19 cellular contexts compared by ENCODE assay signal in genomic region chr9:78714591-78714990, GRCh38.
DNase-seq lines count a peak whose midpoint lies in the region; ATAC-seq and TF ChIP-seq lines count a peak whose summit lies in the region.
"Had no signal": no experiment of that assay in that cellular context is flagged by ENCODE, and none has a peak within 500 bp of the region (broad histone marks: within the 10 kb centered on the region; RNA-seq: fewer than 3 reads in every experiment).

No MANE protein-coding gene starts in this region.

- H3K36me3 ChIP-seq in SK-N-SH (replicated peaks in 1 of 2; ENCODE audit: control insufficient read depth in 1 of 2, insufficient read depth in 2 of 2, low read length in 1 of 2): no peaks in the 10 kb centered on the region
- H3K36me3 ChIP-seq in CD8-positive, alpha-beta memory T cell (ENCODE audit: insufficient read depth, low read length): no peaks in the 10 kb centered on the region
- H3K36me3 ChIP-seq: esophagus squamous epithelium had no signal

- peak overlapping the region; percentile 57; the same call in 1 of the 2 replicates for H3K9ac ChIP-seq in SK-N-SH

- no peak overlapping the region for H3K4me3 Mint-ChIP-seq in CD8-positive, alpha-beta memory T cell
- H3K4me3 Mint-ChIP-seq: activated CD4-positive, alpha-beta T cell treated with anti-CD3 and anti-CD28 coated beads, Interleukin-2, amount 10 ng/mL, durations not matched to agents 7 days and 5 days; CD4-positive, alpha-beta memory T cell; neural crest cell had no signal

- H3K27me3 ChIP-seq in SK-N-SH (ENCODE audit: insufficient read depth): no peaks in the 10 kb centered on the region
- H3K27me3 ChIP-seq in CD8-positive, alpha-beta memory T cell (ENCODE audit: insufficient read depth, low read length, poor library complexity, severe bottlenecking): no peaks in the 10 kb centered on the region
- H3K27me3 ChIP-seq: esophagus squamous epithelium had no signal

- WGBS in SK-N-SH (ENCODE audit: low lambda C conversion rate): 14% methylated on average over 1 of the region's 1 CpG

- no peaks in the 10 kb centered on the region for H3K9me3 ChIP-seq in SK-N-SH
- H3K9me3 ChIP-seq in CD8-positive, alpha-beta memory T cell (ENCODE audit: low read length): no peaks in the 10 kb centered on the region
- H3K9me3 ChIP-seq: esophagus squamous epithelium had no signal

- DNase-seq in A172 (ENCODE audit: low spot score): peak; percentile 81
- peak; percentile 15 for DNase-seq in G401 (ENCODE audit: low spot score)
- DNase-seq in SK-N-SH: no peak
- DNase-seq in hepatic stellate cell (ENCODE audit: low spot score): peak; percentile 21
- DNase-seq in posterior cingulate gyrus: no peak
- no peak for DNase-seq in KBM-7
- DNase-seq in CD8-positive, alpha-beta memory T cell: no peak
- DNase-seq: 8988T; activated CD4-positive, alpha-beta T cell treated with anti-CD3 and anti-CD28 coated beads, Interleukin-2, amount 10 ng/mL, durations not matched to agents 7 days and 5 days; activated gamma-delta T cell; CD4-positive, alpha-beta memory T cell; cerebellar nuclear complex; DMS79; effector memory CD4-positive, alpha-beta T cell; esophagus squamous epithelium; mesendoderm; SW 1271 had no signal

- H3K79me2 ChIP-seq in SK-N-SH (ENCODE audit: insufficient read depth): no peaks in the 10 kb centered on the region

- no peak overlapping the region for H2AFZ ChIP-seq in SK-N-SH (ENCODE audit: low read depth)

- intact Hi-C loops in posterior cingulate gyrus (cut with DNase I): no loop called here

- in situ Hi-C loops in G401 (cut with HindIII; ENCODE audit: low sequenced_read_pairs): no loop called here
- in situ Hi-C loops in KBM-7 (cut with MboI; ENCODE audit: low pct_unique_long_range_greater_than_20kb, low sequenced_read_pairs): no loop called here

- no peak overlapping the region for H3K27ac Mint-ChIP-seq in CD8-positive, alpha-beta memory T cell
- H3K27ac Mint-ChIP-seq: activated CD4-positive, alpha-beta T cell treated with anti-CD3 and anti-CD28 coated beads, Interleukin-2, amount 10 ng/mL, durations not matched to agents 7 days and 5 days; CD4-positive, alpha-beta memory T cell had no signal

- ATAC-seq in HG03175 (IDR thresholded peaks at IDR 0.05; ENCODE audit: unreplicated experiment): no peak

- no peaks in the 10 kb centered on the region for H3K9me2 ChIP-seq in SK-N-SH

- H3F3A ChIP-seq in SK-N-SH (replicated peaks; ENCODE audit: insufficient read depth): peaks cover 31% of the 10 kb centered on the region

- H3K9me3 Mint-ChIP-seq in CD8-positive, alpha-beta memory T cell: peaks cover 0 to 3% (median 0%) of the 10 kb centered on the region in 5 donors
- H3K9me3 Mint-ChIP-seq: activated CD4-positive, alpha-beta T cell treated with anti-CD3 and anti-CD28 coated beads, Interleukin-2, amount 10 ng/mL, durations not matched to agents 7 days and 5 days had no signal

- TF ChIP-seq EP300 in SK-N-SH (IDR thresholded peaks at IDR 0.05; ENCODE audit: borderline replicate concordance in 1 of 2, low read depth in 1 of 2, low read length in 1 of 2): peak; percentile 50 to 96; a peak in 3 of 4 replicates

- H4K20me1 ChIP-seq in SK-N-SH (ENCODE audit: insufficient read depth): no peaks in the 10 kb centered on the region; the same call in 1 of the 2 replicates

- POLR2A ChIA-PET in SK-N-SH (lab: Yijun Ruan, JAX): no interaction called here
- POLR2A ChIA-PET in CD8-positive, alpha-beta memory T cell (lab: Charles Lee): no interaction called here

- H3K36me3 Mint-ChIP-seq in CD8-positive, alpha-beta memory T cell: no peaks in the 10 kb centered on the region
- H3K36me3 Mint-ChIP-seq: CD4-positive, alpha-beta memory T cell had no signal

- TF ChIP-seq RAD21 in SK-N-SH (IDR thresholded peaks at IDR 0.05; ENCODE audit: low read length): no peak

- no peaks in the 10 kb centered on the region for H3K27me3 Mint-ChIP-seq in CD8-positive, alpha-beta memory T cell
- H3K27me3 Mint-ChIP-seq: activated CD4-positive, alpha-beta T cell treated with anti-CD3 and anti-CD28 coated beads, Interleukin-2, amount 10 ng/mL, durations not matched to agents 7 days and 5 days; CD4-positive, alpha-beta memory T cell had no signal

- peak overlapping the region; percentile 68 for H3K4me2 ChIP-seq in SK-N-SH

- TF ChIP-seq CTCF in SK-N-SH (IDR thresholded peaks at IDR 0.05): no peak

- no peak overlapping the region for H3K4me3 ChIP-seq in SK-N-SH (ENCODE audit: low read depth in 2 of 2, low read length in 1 of 2)
- no peak overlapping the region for H3K4me3 ChIP-seq in CD8-positive, alpha-beta memory T cell (ENCODE audit: low read length)
- H3K4me3 ChIP-seq: esophagus squamous epithelium had no signal

- CTCF ChIA-PET in SK-N-SH (lab: Yijun Ruan, JAX): no interaction called here
- CTCF ChIA-PET in CD8-positive, alpha-beta memory T cell (lab: Charles Lee): no interaction called here

- H3K27ac ChIP-seq in SK-N-SH (ENCODE audit: low read depth in 2 of 2, low read length in 1 of 2): peak overlapping the region; percentile 58 to 97; a peak in 3 of 4 replicates
- no peak overlapping the region for H3K27ac ChIP-seq in CD8-positive, alpha-beta memory T cell (ENCODE audit: low read depth, low read length)
- H3K27ac ChIP-seq: esophagus squamous epithelium had no signal

- peaks cover 0 to 21% of the 10 kb centered on the region in 2 experiments; a peak in 2 of 4 replicates for H3K4me1 ChIP-seq in SK-N-SH (ENCODE audit: control insufficient read depth in 1 of 2, insufficient read depth in 2 of 2, low read depth in 1 of 2, low read length in 1 of 2)
- H3K4me1 ChIP-seq in CD8-positive, alpha-beta memory T cell (ENCODE audit: insufficient read depth, low read length): no peaks in the 10 kb centered on the region
- H3K4me1 ChIP-seq: esophagus squamous epithelium had no signal

- H3K4me1 Mint-ChIP-seq in CD8-positive, alpha-beta memory T cell: no peaks in the 10 kb centered on the region
- H3K4me1 Mint-ChIP-seq: activated CD4-positive, alpha-beta T cell treated with anti-CD3 and anti-CD28 coated beads, Interleukin-2, amount 10 ng/mL, durations not matched to agents 7 days and 5 days; CD4-positive, alpha-beta memory T cell had no signal

TF ChIP-seq in SK-N-SH, 30 proteins besides CTCF, POLR2A, EP300 and RAD21 (continues in another document):
- TF ChIP-seq USF1 (IDR thresholded peaks at IDR 0.05; ENCODE audit: borderline replicate concordance, low read depth) (no peak), POLR2AphosphoS5 (IDR thresholded peaks at IDR 0.05; ENCODE audit: low read depth, low read length) (peak; percentile 86; the same call in 1 of the 2 replicates), RFX5 (IDR thresholded peaks at IDR 0.05; ENCODE audit: low read length) (no peak), FOSL2 (IDR thresholded peaks at IDR 0.05; ENCODE audit: borderline replicate concordance, low read depth) (peak; percentile 60), TEAD4 (IDR thresholded peaks at IDR 0.05; ENCODE audit: borderline replicate concordance, insufficient read depth) (peak; percentile 86; the same call in 1 of the 2 replicates), REST (IDR thresholded peaks at IDR 0.05; ENCODE audit: low read depth, low read length) (no peak), USF2 (IDR thresholded peaks at IDR 0.05; ENCODE audit: borderline replicate concordance, low read depth, low read length) (no peak), TAF1 (IDR thresholded peaks at IDR 0.05; ENCODE audit: borderline replicate concordance, low read depth, low read length) (no peak), CHD2 (IDR thresholded peaks at IDR 0.05; ENCODE audit: low read length, partially characterized antibody) (no peak), SIN3A (IDR thresholded peaks at IDR 0.05; ENCODE audit: borderline replicate concordance, low read depth, low read length) (no peak)

Comparison
In these comparisons a context has a peak if more than half of its experiments do, and no peak if none do; other contexts are left out.
1. DNase-seq: peak in A172 (single experiment), G401 (single experiment) and hepatic stellate cell (single experiment); none in SK-N-SH (single experiment), posterior cingulate gyrus (0 of 10), KBM-7 (single experiment) and CD8-positive, alpha-beta memory T cell (0 of 5).